ENCODE assay signal across 1 cellular context in genomic region chr17:50359005-50359699, GRCh38.
TF ChIP-seq lines count a peak whose summit lies in the region.

No MANE protein-coding gene starts in this region.

TF ChIP-seq in HEK293, 187 proteins besides CTCF, POLR2A, EP300 and RAD21 (continued from another document):
- no peak for TF ChIP-seq ZNF211 (tag by site-specific recombination; IDR thresholded peaks at IDR 0.05; ENCODE audit: low read depth)
TF ChIP-seq in HEK293: peak in this region for 1.
